Comparison of ENCODE assay signal across 20 cellular contexts in genomic region chr16:51393381-51394005, GRCh38.
DNase-seq lines count a peak whose midpoint lies in the region; ATAC-seq and TF ChIP-seq lines count a peak whose summit lies in the region.
"Had no signal": no experiment of that assay in that cellular context is flagged by ENCODE, and none has a peak within 500 bp of the region (broad histone marks: within the 10 kb centered on the region; RNA-seq: fewer than 3 reads in every experiment).

No MANE protein-coding gene starts in this region.

- ATAC-seq in WTC11 (no peak), GM18511 (IDR thresholded peaks at IDR 0.05; ENCODE audit: unreplicated experiment) (no peak), GM21381 (IDR thresholded peaks at IDR 0.05; ENCODE audit: unreplicated experiment) (no peak)

- H3K36me3 ChIP-seq in smooth muscle cell (ENCODE audit: low read depth), result no peaks in the 10 kb centered on the region
- H3K36me3 ChIP-seq: BLaER1 treated with 17β-estradiol and CSF1 and Interleukin-3, amounts not matched to agents 10 nM and 100 nM; pancreas; thoracic aorta had no signal

- H3K14ac ChIP-seq in H9 (ENCODE audit: insufficient read depth, low read length), result no peak overlapping the region

- no peak overlapping the region for H2BK20ac ChIP-seq in H9 (ENCODE audit: low read depth, low read length, poor library complexity, severe bottlenecking)

- peak overlapping the region; percentile 81 for H3K27ac ChIP-seq in H9 (ENCODE audit: insufficient read length, low read depth, low read length)
- peak overlapping the region; percentile 86 for H3K27ac ChIP-seq in smooth muscle cell (ENCODE audit: low read depth)
- H3K27ac ChIP-seq: BLaER1 treated with 17β-estradiol and CSF1 and Interleukin-3, amounts not matched to agents 10 nM and 100 nM; hepatocyte; KMS-11; pancreas; thoracic aorta had no signal

- TF ChIP-seq CTCF in H9 (conservative IDR thresholded peaks at IDR 0.05), result no peak
- TF ChIP-seq CTCF in WTC11 (IDR thresholded peaks at IDR 0.05), result no peak
- no peak for TF ChIP-seq CTCF in fibroblast of villous mesenchyme (IDR thresholded peaks at IDR 0.05; ENCODE audit: insufficient read depth, low read depth, low read length)
- no peak for TF ChIP-seq CTCF in smooth muscle cell (IDR thresholded peaks at IDR 0.05; ENCODE audit: borderline replicate concordance, insufficient read depth, poor library complexity, severe bottlenecking)
- no peak for TF ChIP-seq CTCF in GM13977 (IDR thresholded peaks at IDR 0.05; ENCODE audit: extremely low read depth, insufficient read depth, missing control alignments)

- H2BK120ac ChIP-seq in H9 (ENCODE audit: low read depth, low read length, poor library complexity, severe bottlenecking), result no peak overlapping the region

- no peak overlapping the region for H4K8ac ChIP-seq in H9 (replicated peaks; ENCODE audit: insufficient read length, low read depth, low read length)

- H3K23ac ChIP-seq in H9 (ENCODE audit: insufficient read length, low read depth, low read length), result no peak overlapping the region

- H2BK12ac ChIP-seq in H9 (ENCODE audit: insufficient read length, low read depth, low read length), result no peak overlapping the region

- H3K4me2 ChIP-seq in H9 (ENCODE audit: insufficient read depth, insufficient read length, low read length) (peak overlapping the region; percentile 63), smooth muscle cell (peak overlapping the region; percentile 41)
- H3K4me2 ChIP-seq: BLaER1 treated with 17β-estradiol and CSF1 and Interleukin-3, amounts not matched to agents 10 nM and 100 nM; hepatocyte; KMS-11 had no signal

- H2BK5ac ChIP-seq in H9 (ENCODE audit: insufficient read length, low read length), result no peak overlapping the region

- H3K79me1 ChIP-seq in H9 (ENCODE audit: insufficient read depth, low read depth, low read length, poor library complexity, severe bottlenecking), result no peaks in the 10 kb centered on the region

- H3K27me3 ChIP-seq in H9 (ENCODE audit: insufficient read depth, low read length) (no peaks in the 10 kb centered on the region), smooth muscle cell (ENCODE audit: low read depth) (no peaks in the 10 kb centered on the region)
- H3K27me3 ChIP-seq: BLaER1 treated with 17β-estradiol and CSF1 and Interleukin-3, amounts not matched to agents 10 nM and 100 nM; hepatocyte; pancreas had no signal

- CTCF ChIA-PET in WTC11 (lab: Charles Lee), result interaction anchor here (0.6 kb wide), 1 partner anchor 1749 kb away, joined by 4 read pairs; no protein-coding TSS in a partner anchor

- DNase-seq in H9 (no peak), WTC11 (ENCODE audit: low spot score) (no peak), fibroblast of villous mesenchyme (ENCODE audit: low read depth) (peak; percentile 68), smooth muscle cell (lab: John Stamatoyannopoulos, UW; ENCODE audit: unreplicated experiment) (no peak), GM13977 (ENCODE audit: low spot score) (no peak), MV-4-11 (lab: John Stamatoyannopoulos, UW) (no peak)
- DNase-seq: activated CD4-positive, CD25-positive, alpha-beta regulatory T cell; activated effector memory CD4-positive, alpha-beta T cell treated with Interleukin-2 at 50 U/mL for 16 hours; anterior cingulate cortex; cortex of kidney; DMS153; NK-92 treated with Interleukin-12 subunit alpha and Interleukin-12 subunit beta, amount 100 ng/mL, for 24 hours; pancreas had no signal

- H3K36me3 Mint-ChIP-seq in H9 (ENCODE audit: insufficient read depth in 1 of 3, low read depth in 3 of 3), result peaks cover 10 to 28% (median 13%) of the 10 kb centered on the region in 3 experiments
- peaks cover 20% of the 10 kb centered on the region for H3K36me3 Mint-ChIP-seq in WTC11

- H3K79me2 ChIP-seq in H9 (ENCODE audit: insufficient read depth, low read length) (no peaks in the 10 kb centered on the region), smooth muscle cell (ENCODE audit: low read depth) (no peaks in the 10 kb centered on the region)
- H3K79me2 ChIP-seq: hepatocyte had no signal

- no peaks in the 10 kb centered on the region for H3F3A ChIP-seq in smooth muscle cell (ENCODE audit: low read depth)

- H3K4me1 ChIP-seq in H9 (ENCODE audit: insufficient read depth, low read length), result peaks cover 8% of the 10 kb centered on the region; the same call in 1 of the 2 replicates
- peaks cover 32% of the 10 kb centered on the region for H3K4me1 ChIP-seq in smooth muscle cell (ENCODE audit: low read depth)
- H3K4me1 ChIP-seq: pancreas had no signal

- no CpG with 5 or more reads among the region's 2 CpGs for WGBS in H9 (ENCODE audit: extremely low coverage, insufficient read length, low lambda C conversion rate)
- WGBS in smooth muscle cell (ENCODE audit: low lambda C conversion rate), result 60% methylated on average over 2 of the region's 2 CpGs

- no peaks in the 10 kb centered on the region for H3K23me2 ChIP-seq in H9 (ENCODE audit: insufficient read length, low read depth, low read length, poor library complexity, severe bottlenecking)

- H4K5ac ChIP-seq in H9 (ENCODE audit: insufficient read length, low read depth, low read length), result no peak overlapping the region

- peaks cover 5% of the 10 kb centered on the region; the same call in 1 of the 2 replicates for H3K27me3 Mint-ChIP-seq in H9 (ENCODE audit: low read depth)
- no peaks in the 10 kb centered on the region; the same call in 1 of the 2 replicates for H3K27me3 Mint-ChIP-seq in WTC11 (ENCODE audit: low read depth)

- H3K4me3 Mint-ChIP-seq in H9 (no peak overlapping the region; a peak in 1 of 5 replicates), WTC11 (peak overlapping the region; percentile 5; the same call in 1 of the 2 replicates)
- H3K4me3 Mint-ChIP-seq: T-helper 1 cell treated with Interleukin-12 subunit alpha and Interleukin-12 subunit beta and Interleukin-4 antibody, amounts not matched to agents 30 μg/mL and 1 μg/mL, for 36 hours had no signal

- POLR2A ChIA-PET in WTC11 (lab: Charles Lee), result interaction anchor here (0.6 to 3.0 kb wide), 3 partner anchors 15 to 275 kb away, joined by 3 to 12 read pairs (median 4); no protein-coding TSS in a partner anchor

- H3K9me3 ChIP-seq in H9 (ENCODE audit: control insufficient read depth, low read depth, low read length) (peaks cover 8% of the 10 kb centered on the region), smooth muscle cell (replicated peaks; ENCODE audit: low read depth) (no peaks in the 10 kb centered on the region)
- H3K9me3 ChIP-seq: pancreas had no signal

- H2AK5ac ChIP-seq in H9 (ENCODE audit: insufficient read length, low read length), result no peak overlapping the region

- H3K9ac ChIP-seq in H9 (ENCODE audit: extremely low read depth, insufficient read length, low read length), result no peak overlapping the region
- H3K9ac ChIP-seq in smooth muscle cell (ENCODE audit: low read depth), result peak overlapping the region; percentile 59
- H3K9ac ChIP-seq: BLaER1 treated with 17β-estradiol and CSF1 and Interleukin-3, amounts not matched to agents 10 nM and 100 nM; KMS-11 had no signal

- no peak overlapping the region for H2AFZ ChIP-seq in H9 (ENCODE audit: low read length)
- H2AFZ ChIP-seq in smooth muscle cell (ENCODE audit: low read depth), result no peak overlapping the region
- H2AFZ ChIP-seq: hepatocyte had no signal

- H4K91ac ChIP-seq in H9 (ENCODE audit: insufficient read length, low read depth, low read length), result no peak overlapping the region

- H3K18ac ChIP-seq in H9 (ENCODE audit: insufficient read length, low read depth, low read length), result no peak overlapping the region

- no peak overlapping the region for H3K56ac ChIP-seq in H9 (ENCODE audit: insufficient read length, low read depth, low read length)

- H3K27ac Mint-ChIP-seq in H9 (peak overlapping the region; percentile 26 to 99 (median 98); a peak in 5 of 7 replicates), WTC11 (peak overlapping the region; percentile 95)
- H3K27ac Mint-ChIP-seq: T-helper 1 cell treated with Interleukin-12 subunit alpha and Interleukin-12 subunit beta and Interleukin-4 antibody, amounts not matched to agents 30 μg/mL and 1 μg/mL, for 36 hours had no signal

- no peak overlapping the region for H3K4ac ChIP-seq in H9 (ENCODE audit: low read depth, low read length)

- no peak overlapping the region for H3T11ph ChIP-seq in H9 (ENCODE audit: low read length)

- H3K4me1 Mint-ChIP-seq in H9, result peaks cover 49 to 52% of the 10 kb centered on the region in 2 experiments
- peaks cover 49% of the 10 kb centered on the region for H3K4me1 Mint-ChIP-seq in WTC11

- H3K9me3 Mint-ChIP-seq in H9 (peaks cover 13 to 26% of the 10 kb centered on the region in 2 experiments), WTC11 (peaks cover 26% of the 10 kb centered on the region)

- H3K4me3 ChIP-seq in fibroblast of villous mesenchyme (ENCODE audit: low read depth, low read length) (no peak overlapping the region), smooth muscle cell (no peak overlapping the region)
- H3K4me3 ChIP-seq: BLaER1 treated with 17β-estradiol and CSF1 and Interleukin-3, amounts not matched to agents 10 nM and 100 nM; hepatocyte; pancreas; thoracic aorta had no signal

- no peak overlapping the region for H2BK15ac ChIP-seq in H9 (ENCODE audit: low read depth, low read length)

- in situ Hi-C loops in GM13977 (cut with MboI; ENCODE audit: low pct_unique_long_range_greater_than_20kb, low sequenced_read_pairs, unreplicated experiment), result no loop called here

- H4K20me1 ChIP-seq in H9 (ENCODE audit: control insufficient read depth, insufficient read depth, insufficient read length), result no peaks in the 10 kb centered on the region
- no peaks in the 10 kb centered on the region for H4K20me1 ChIP-seq in smooth muscle cell (ENCODE audit: low read depth)
- H4K20me1 ChIP-seq: BLaER1 treated with 17β-estradiol and CSF1 and Interleukin-3, amounts not matched to agents 10 nM and 100 nM had no signal

TF ChIP-seq in WTC11, 78 proteins besides CTCF, POLR2A, EP300 and RAD21 (continues in another document):
- TF ChIP-seq, protein P1, sequence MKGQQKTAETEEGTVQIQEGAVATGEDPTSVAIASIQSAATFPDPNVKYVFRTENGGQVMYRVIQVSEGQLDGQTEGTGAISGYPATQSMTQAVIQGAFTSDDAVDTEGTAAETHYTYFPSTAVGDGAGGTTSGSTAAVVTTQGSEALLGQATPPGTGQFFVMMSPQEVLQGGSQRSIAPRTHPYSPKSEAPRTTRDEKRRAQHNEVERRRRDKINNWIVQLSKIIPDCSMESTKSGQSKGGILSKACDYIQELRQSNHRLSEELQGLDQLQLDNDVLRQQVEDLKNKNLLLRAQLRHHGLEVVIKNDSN (CRISPR knock-in tag; IDR thresholded peaks at IDR 0.05), result no peak
- TF ChIP-seq GRHL2 (CRISPR knock-in tag; IDR thresholded peaks at IDR 0.05; ENCODE audit: insufficient replicate concordance, severe bottlenecking), result no peak
- no peak for TF ChIP-seq EMX1 (CRISPR knock-in tag; IDR thresholded peaks at IDR 0.05)
